Comparison of ENCODE assay signal across 8 cellular contexts in the genomic region with DNA sequence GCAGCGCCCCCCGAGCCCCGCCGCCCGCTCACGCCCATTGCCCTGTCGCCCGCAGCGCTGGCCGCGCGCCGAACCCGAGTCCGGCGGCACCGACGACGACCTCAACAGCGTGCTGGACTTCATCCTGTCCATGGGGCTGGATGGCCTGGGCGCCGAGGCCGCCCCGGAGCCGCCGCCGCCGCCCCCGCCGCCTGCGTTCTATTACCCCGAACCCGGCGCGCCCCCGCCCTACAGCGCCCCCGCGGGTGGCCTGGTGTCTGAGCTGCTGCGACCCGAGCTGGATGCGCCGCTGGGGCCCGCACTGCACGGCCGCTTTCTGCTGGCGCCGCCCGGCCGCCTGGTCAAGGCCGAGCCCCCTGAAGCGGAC. TPM values are rescaled to one million over a fixed set of nuclear protein-coding genes. Genes with fewer than 3 reads are reported as not detected.
A peak's percentile ranks its signal among the peaks of the same experiment; 100 is the strongest.
DNase-seq lines count a peak whose midpoint lies in the region; ATAC-seq and TF ChIP-seq lines count a peak whose summit lies in the region.

No MANE protein-coding gene starts in this region.

- peak; percentile 48 for DNase-seq in stimulated activated CD4-positive, alpha-beta T cell treated with anti-CD3 and anti-CD28 coated beads, Interleukin-15, amount 100 ng/mL, for 24 hours
- no peak for DNase-seq in stimulated activated CD4-positive, alpha-beta T cell treated with anti-CD3 and anti-CD28 coated beads, Interleukin-12 subunit alpha, Interleukin-12 subunit beta, amount 100 ng/mL, for 4 hours
- DNase-seq in LHCN-M2 (ENCODE audit: low read depth) (peak; percentile 35), hepatocyte (ENCODE audit: low spot score) (peak; percentile 66), spleen (peak; percentile 92)
- peak; percentile 75 for DNase-seq in activated naive CD8-positive, alpha-beta T cell treated with anti-CD3 and anti-CD28 coated beads, Interleukin-2, amount 10 ng/mL, durations not matched to agents 7 days and 5 days

- peak overlapping the region; percentile 98 for H3K4me2 ChIP-seq in hepatocyte

- H3K9me3 ChIP-seq in hepatocyte (ENCODE audit: low read depth) = no peaks in the 10 kb centered on the region
- H3K9me3 ChIP-seq in spleen = no peaks in the 10 kb centered on the region

- H3K36me3 ChIP-seq in hepatocyte (replicated peaks; ENCODE audit: insufficient read depth, low read depth) (no peaks in the 10 kb centered on the region), spleen (peaks cover 0 to 46% (median 14%) of the 10 kb centered on the region in 6 donors)

- no peaks in the 10 kb centered on the region for H3K9me3 Mint-ChIP-seq in activated naive CD8-positive, alpha-beta T cell treated with anti-CD3 and anti-CD28 coated beads, Interleukin-2, amount 10 ng/mL, durations not matched to agents 7 days and 5 days

- H3K36me3 Mint-ChIP-seq in activated naive CD8-positive, alpha-beta T cell treated with anti-CD3 and anti-CD28 coated beads, Interleukin-2, amount 10 ng/mL, durations not matched to agents 7 days and 5 days = peaks cover 34% of the 10 kb centered on the region

- WGBS in hepatocyte (ENCODE audit: low lambda C conversion rate, missing lambda C conversion rate) = 1% methylated on average over 16 of the region's 52 CpGs
- WGBS in spleen, 5 donors = 0 to 8% (median 2%) methylated on average over 2 to 52 of the region's 52 CpGs

- no peak overlapping the region for H3K27ac Mint-ChIP-seq in activated naive CD8-positive, alpha-beta T cell treated with anti-CD3 and anti-CD28 coated beads, Interleukin-2, amount 10 ng/mL, durations not matched to agents 7 days and 5 days

- intact Hi-C loops in spleen (cut with DNase I; ENCODE audit: low total_unique reads) = loop anchor here (5.0 kb wide), 1 partner anchor 47 kb away; no protein-coding TSS in a partner anchor

- H4K20me1 ChIP-seq in hepatocyte (ENCODE audit: insufficient read depth, poor library complexity, severe bottlenecking) = peaks cover 11% of the 10 kb centered on the region

- ATAC-seq in activated naive CD8-positive, alpha-beta T cell treated with anti-CD3 and anti-CD28 coated beads, Interleukin-2, amount 10 ng/mL, durations not matched to agents 7 days and 5 days (ENCODE audit: low read depth) = peak; percentile 6
- no peak for ATAC-seq in HG03571 (IDR thresholded peaks at IDR 0.05; ENCODE audit: unreplicated experiment)
- ATAC-seq in GM21529 (IDR thresholded peaks at IDR 0.05; ENCODE audit: unreplicated experiment) = no peak

- H3K27ac ChIP-seq in hepatocyte (peak overlapping the region; percentile 34), spleen (peak overlapping the region; percentile 85 to 99 (median 96))

- POLR2A ChIA-PET in activated naive CD8-positive, alpha-beta T cell treated with anti-CD3 and anti-CD28 coated beads, Interleukin-2, amount 10 ng/mL, durations not matched to agents 7 days and 5 days (lab: Charles Lee) = interaction anchor here (0.5 to 10.1 kb wide), 25 partner anchors 9 to 1965 kb away, joined by 3 to 532 read pairs (median 4); partner anchors contain the start of gene RAB8A

- peaks cover 4% of the 10 kb centered on the region for H3K79me2 ChIP-seq in hepatocyte

- H3K27me3 Mint-ChIP-seq in activated naive CD8-positive, alpha-beta T cell treated with anti-CD3 and anti-CD28 coated beads, Interleukin-2, amount 10 ng/mL, durations not matched to agents 7 days and 5 days = peaks cover 47% of the 10 kb centered on the region

- peaks cover 4% of the 10 kb centered on the region for H3K4me1 ChIP-seq in hepatocyte (ENCODE audit: insufficient read depth)
- H3K4me1 ChIP-seq in spleen = peaks cover 23 to 74% (median 60%) of the 10 kb centered on the region in 6 donors

- H3K4me3 ChIP-seq in hepatocyte (peak overlapping the region; percentile 78), spleen (peak overlapping the region; percentile 81 to 98 (median 94))

- no peaks in the 10 kb centered on the region for H3K9me2 ChIP-seq in hepatocyte (replicated peaks; ENCODE audit: insufficient read depth)

- H3K4me1 Mint-ChIP-seq in activated naive CD8-positive, alpha-beta T cell treated with anti-CD3 and anti-CD28 coated beads, Interleukin-2, amount 10 ng/mL, durations not matched to agents 7 days and 5 days = peaks cover 35% of the 10 kb centered on the region

- peaks cover 8% of the 10 kb centered on the region for H3K27me3 ChIP-seq in hepatocyte
- peaks cover 0 to 4% (median 0%) of the 10 kb centered on the region in 7 donors for H3K27me3 ChIP-seq in spleen (replicated peaks in 1 of 7)

- no peak for TF ChIP-seq POLR2A in spleen (IDR thresholded peaks at IDR 0.05)

- peak overlapping the region; percentile 84 for H2AFZ ChIP-seq in hepatocyte

- H3K4me3 Mint-ChIP-seq in activated naive CD8-positive, alpha-beta T cell treated with anti-CD3 and anti-CD28 coated beads, Interleukin-2, amount 10 ng/mL, durations not matched to agents 7 days and 5 days = peak overlapping the region; percentile 68

- no peak for TF ChIP-seq CTCF in hepatocyte (IDR thresholded peaks at IDR 0.05; ENCODE audit: poor library complexity)
- TF ChIP-seq CTCF in spleen (IDR thresholded peaks at IDR 0.05 in 8 of 11, conservative IDR thresholded peaks at IDR 0.05 in 3 of 11) = peak in 6 of 11 experiments; percentile 9 to 46 (median 32)

RNA-seq across cellular contexts. Expression of gene KLF2, which starts 0.5 kb away (rescaled TPM):
- total RNA-seq in LHCN-M2 (2014; rRNA removed) = 2.8 and 5.2 TPM in 2 replicates
- polyA plus RNA-seq in LHCN-M2 (2012) = 17.7 TPM
- total RNA-seq in activated naive CD8-positive, alpha-beta T cell treated with anti-CD3 and anti-CD28 coated beads, Interleukin-2, amount 10 ng/mL, durations not matched to agents 7 days and 5 days = 100 to 1,000 TPM; 172 to 193 TPM
- total RNA-seq in hepatocyte = 3.0 and 4.5 TPM in 2 replicates
- polyA plus RNA-seq in hepatocyte = 27.7 and 40.9 TPM in 2 replicates
- total RNA-seq in spleen = 100 to 1,000 TPM in 6 of 7 donors, 10 to 100 TPM in 1; 86.0 to 179 (median 106) TPM
- polyA plus RNA-seq in spleen = 10 to 100 TPM in 2 of 3 donors, 1 to 10 TPM in 1; 9.7 to 27.1 (median 19.5) TPM

Comparison
In these comparisons a context has a peak if more than half of its experiments do, and no peak if none do; other contexts are left out.
1. RNA of gene KLF2, which starts 0.5 kb away (total RNA-seq): 172 to 193 TPM in activated naive CD8-positive, alpha-beta T cell treated with anti-CD3 and anti-CD28 coated beads, Interleukin-2, amount 10 ng/mL, durations not matched to agents 7 days and 5 days and 86.0 to 179 TPM in spleen; 3.0 to 4.5 TPM in hepatocyte and 2.8 to 5.2 TPM in LHCN-M2; every median in the first group is over 10 times any median in the second.